In genomic region chr16:16016388-16016964, GRCh38 we compare ENCODE assay signal across 19 cellular contexts.
DNase-seq lines count a peak whose midpoint lies in the region; ATAC-seq, FAIRE-seq and TF ChIP-seq lines count a peak whose summit lies in the region.
"Had no signal": no experiment of that assay in that cellular context is flagged by ENCODE, and none has a peak within 500 bp of the region (broad histone marks: within the 10 kb centered on the region; RNA-seq: fewer than 3 reads in every experiment).

No MANE protein-coding gene starts in this region.

- no peak for TF ChIP-seq RAD21 in GM12878 (IDR thresholded peaks at IDR 0.05; ENCODE audit: insufficient read depth, low read depth, low read length)

- BruUV-seq in GM12878 (replicated peaks; lab: Mats Ljungman, UMichigan), result TSS peak; percentile 6

- in situ Hi-C loops in GM12878 (cut with MboI), result no loop called here

- TF ChIP-seq CTCF in GM12878 (IDR thresholded peaks at IDR 0.05 in 2 of 3, conservative IDR thresholded peaks at IDR 0.05 in 1 of 3; ENCODE audit: control insufficient read depth in 2 of 3, extremely low read depth in 1 of 3, insufficient read depth in 1 of 3, low read depth in 3 of 3, low read length in 3 of 3), result no peak
- TF ChIP-seq CTCF in smooth muscle cell (IDR thresholded peaks at IDR 0.05; ENCODE audit: borderline replicate concordance, insufficient read depth, poor library complexity, severe bottlenecking), result no peak

- TF ChIP-seq POLR2A in GM12878 (IDR thresholded peaks at IDR 0.05; ENCODE audit: low read depth, low read length), result no peak

- CTCF ChIA-PET in CD4-positive, alpha-beta memory T cell (lab: Charles Lee; ENCODE audit: partially characterized antibody), result interaction anchor here (0.7 kb wide), 1 partner anchor 587 kb away, joined by 3 read pairs; no protein-coding TSS in a partner anchor
- CTCF ChIA-PET in GM12878 (lab: Yijun Ruan, JAX), result no interaction called here

- no peak for DNase-seq in activated T-cell treated with anti-CD3 and anti-CD28 coated beads, Interleukin-2, amount 50 U/mL, for 24 hours
- DNase-seq in activated T-cell treated with anti-CD3 and anti-CD28 coated beads for 4 hours (no peak), GM12878 (ENCODE audit: low read depth, low spot score) (no peak), smooth muscle cell (lab: John Stamatoyannopoulos, UW; ENCODE audit: unreplicated experiment) (no peak), NCI-H2107 (lab: John Stamatoyannopoulos, UW) (no peak)
- DNase-seq in CD4-positive, alpha-beta memory T cell, result no peak
- DNase-seq in stimulated activated CD8-positive, alpha-beta memory T cell treated with anti-CD3 and anti-CD28 coated beads, Interleukin-4, amount 100 ng/mL, for 48 hours, result peak; percentile 41
- DNase-seq: amniotic stem cell; CD8-positive, alpha-beta T cell; DMS153; left ventricle myocardium superior; NCI-H526; thyroid gland had no signal

- POLR2A ChIA-PET in CD4-positive, alpha-beta memory T cell (lab: Charles Lee; ENCODE audit: partially characterized antibody), result interaction anchor here (1.3 to 1.5 kb wide), 2 partner anchors 15 to 16 kb away, joined by 3 to 4 read pairs; no protein-coding TSS in a partner anchor
- POLR2A ChIA-PET in GM12878 (lab: Charles Lee), result no interaction called here

- no peaks in the 10 kb centered on the region for H3K9me3 Mint-ChIP-seq in activated T-cell treated with anti-CD3 and anti-CD28 coated beads, Interleukin-2, amount 50 U/mL, for 24 hours
- H3K9me3 Mint-ChIP-seq in CD4-positive, alpha-beta memory T cell, result no peaks in the 10 kb centered on the region
- H3K9me3 Mint-ChIP-seq: CD8-positive, alpha-beta T cell; dendritic cell treated with granulocyte-macrophage colony-stimulating factor and Interleukin-4, amounts not matched to agents 40 ng/mL and 50 ng/mL, for 4 days had no signal

- RAD21 ChIA-PET in GM12878 (lab: Charles Lee; ENCODE audit: unreplicated experiment), result no interaction called here

- no peaks in the 10 kb centered on the region for H3K9me3 ChIP-seq in CD4-positive, alpha-beta memory T cell (ENCODE audit: control insufficient read depth in 1 of 2, low read length in 2 of 2)
- H3K9me3 ChIP-seq in GM12878 (replicated peaks; ENCODE audit: control insufficient read depth, insufficient read depth, low read length) (no peaks in the 10 kb centered on the region), smooth muscle cell (replicated peaks; ENCODE audit: low read depth) (no peaks in the 10 kb centered on the region)
- H3K9me3 ChIP-seq: thyroid gland had no signal

- H2AFZ ChIP-seq in GM12878 (ENCODE audit: control insufficient read depth, low read depth, low read length) (no peak overlapping the region), smooth muscle cell (ENCODE audit: low read depth) (no peak overlapping the region)
- H2AFZ ChIP-seq: hepatocyte had no signal

- no peak for ATAC-seq in GM12878
- ATAC-seq in GM18858 (IDR thresholded peaks at IDR 0.05; ENCODE audit: unreplicated experiment), result no peak
- ATAC-seq: CD8-positive, alpha-beta T cell; left ventricle myocardium superior had no signal

- H3K4me3 ChIP-seq in CD4-positive, alpha-beta memory T cell (ENCODE audit: low read length in 2 of 2), result no peak overlapping the region
- H3K4me3 ChIP-seq in GM12878 (no peak overlapping the region), smooth muscle cell (no peak overlapping the region)
- H3K4me3 ChIP-seq: hepatocyte, thyroid gland had no signal

- H3K36me3 ChIP-seq in CD4-positive, alpha-beta memory T cell (ENCODE audit: insufficient read depth, low read length), result peaks cover 50% of the 10 kb centered on the region
- H3K36me3 ChIP-seq in GM12878 (ENCODE audit: control insufficient read depth in 2 of 2, insufficient read depth in 2 of 2, low read length in 1 of 2) (peaks cover 30 to 34% of the 10 kb centered on the region in 2 experiments), smooth muscle cell (ENCODE audit: low read depth) (no peaks in the 10 kb centered on the region)

- H3K27me3 ChIP-seq in CD4-positive, alpha-beta memory T cell (ENCODE audit: insufficient read depth, low read length), result no peaks in the 10 kb centered on the region
- H3K27me3 ChIP-seq in GM12878 (replicated peaks in 1 of 2; ENCODE audit: control insufficient read depth in 2 of 2, insufficient read depth in 2 of 2, low read length in 1 of 2) (no peaks in the 10 kb centered on the region), smooth muscle cell (ENCODE audit: low read depth) (no peaks in the 10 kb centered on the region)
- H3K27me3 ChIP-seq: hepatocyte, thyroid gland had no signal

- H3K4me1 ChIP-seq in CD4-positive, alpha-beta memory T cell (ENCODE audit: insufficient read depth, low read length), result no peaks in the 10 kb centered on the region
- H3K4me1 ChIP-seq in GM12878 (ENCODE audit: control insufficient read depth, insufficient read depth, low read length) (no peaks in the 10 kb centered on the region), smooth muscle cell (ENCODE audit: low read depth) (no peaks in the 10 kb centered on the region)

- 86% methylated on average over 11 of the region's 11 CpGs for WGBS in GM12878 (ENCODE audit: insufficient coverage, insufficient replicate concordance, low lambda C conversion rate, missing lambda C conversion rate)
- 98% methylated on average over 11 of the region's 11 CpGs for WGBS in smooth muscle cell (ENCODE audit: low lambda C conversion rate)

- H4K20me1 ChIP-seq in GM12878 (ENCODE audit: control insufficient read depth, insufficient read depth) (no peaks in the 10 kb centered on the region), smooth muscle cell (ENCODE audit: low read depth) (no peaks in the 10 kb centered on the region)

- H3K79me2 ChIP-seq in GM12878 (ENCODE audit: control insufficient read depth, insufficient read depth, low read length) (no peaks in the 10 kb centered on the region), smooth muscle cell (ENCODE audit: low read depth) (no peaks in the 10 kb centered on the region)
- H3K79me2 ChIP-seq: hepatocyte had no signal

- H3K4me2 ChIP-seq in GM12878 (ENCODE audit: control insufficient read depth, insufficient read depth), result no peak overlapping the region
- H3K4me2 ChIP-seq in smooth muscle cell, result no peak overlapping the region
- H3K4me2 ChIP-seq: hepatocyte had no signal

- no peak for FAIRE-seq in GM12878 (lab: Jason Lieb, UNC)
- FAIRE-seq: bronchial epithelial cell, G401.6 had no signal

- H3K27ac Mint-ChIP-seq in activated T-cell treated with anti-CD3 and anti-CD28 coated beads, Interleukin-2, amount 50 U/mL, for 24 hours, result peak overlapping the region; percentile 74
- H3K27ac Mint-ChIP-seq in CD4-positive, alpha-beta memory T cell, result peak overlapping the region in 5 of 7 donors; percentile 4 to 72 (median 37)
- H3K27ac Mint-ChIP-seq: CD8-positive, alpha-beta T cell; dendritic cell treated with granulocyte-macrophage colony-stimulating factor and Interleukin-4, amounts not matched to agents 40 ng/mL and 50 ng/mL, for 4 days had no signal

- no peak overlapping the region for H3K9ac ChIP-seq in GM12878 (ENCODE audit: control insufficient read depth, insufficient read depth, low read length)
- H3K9ac ChIP-seq in smooth muscle cell (ENCODE audit: low read depth), result no peak overlapping the region

- H3F3A ChIP-seq in smooth muscle cell (ENCODE audit: low read depth), result no peaks in the 10 kb centered on the region

- no peaks in the 10 kb centered on the region for H3K27me3 Mint-ChIP-seq in activated T-cell treated with anti-CD3 and anti-CD28 coated beads, Interleukin-2, amount 50 U/mL, for 24 hours
- no peaks in the 10 kb centered on the region for H3K27me3 Mint-ChIP-seq in CD4-positive, alpha-beta memory T cell
- H3K27me3 Mint-ChIP-seq: dendritic cell treated with granulocyte-macrophage colony-stimulating factor and Interleukin-4, amounts not matched to agents 40 ng/mL and 50 ng/mL, for 4 days had no signal

- TF ChIP-seq EP300 in GM12878 (IDR thresholded peaks at IDR 0.05; ENCODE audit: borderline replicate concordance in 1 of 2, control insufficient read depth in 1 of 2, low read depth in 2 of 2, low read length in 2 of 2), result no peak

- SMC1A ChIA-PET in GM12878 (lab: Charles Lee; ENCODE audit: uncharacterized antibody, unreplicated experiment), result no interaction called here

- peaks cover 16% of the 10 kb centered on the region for H3K4me1 Mint-ChIP-seq in activated T-cell treated with anti-CD3 and anti-CD28 coated beads, Interleukin-2, amount 50 U/mL, for 24 hours (ENCODE audit: low read depth)
- peaks cover 0 to 12% (median 2%) of the 10 kb centered on the region in 4 donors for H3K4me1 Mint-ChIP-seq in CD4-positive, alpha-beta memory T cell

- H3K36me3 Mint-ChIP-seq in activated T-cell treated with anti-CD3 and anti-CD28 coated beads, Interleukin-2, amount 50 U/mL, for 24 hours (ENCODE audit: low read depth), result peaks cover 97% of the 10 kb centered on the region
- peaks cover 57 to 67% of the 10 kb centered on the region in 2 donors for H3K36me3 Mint-ChIP-seq in CD4-positive, alpha-beta memory T cell

- intact Hi-C loops in CD4-positive, alpha-beta memory T cell (cut with micrococcal nuclease), result no loop called here
- intact Hi-C loops in GM12878 (cut with micrococcal nuclease; ENCODE audit: unreplicated experiment), result no loop called here

- no peak overlapping the region for H3K4me3 Mint-ChIP-seq in activated T-cell treated with anti-CD3 and anti-CD28 coated beads, Interleukin-2, amount 50 U/mL, for 24 hours
- no peak overlapping the region for H3K4me3 Mint-ChIP-seq in CD4-positive, alpha-beta memory T cell
- H3K4me3 Mint-ChIP-seq: CD8-positive, alpha-beta T cell; dendritic cell treated with granulocyte-macrophage colony-stimulating factor and Interleukin-4, amounts not matched to agents 40 ng/mL and 50 ng/mL, for 4 days had no signal

- H3K27ac ChIP-seq in CD4-positive, alpha-beta memory T cell (ENCODE audit: low read depth, low read length), result no peak overlapping the region
- H3K27ac ChIP-seq in GM12878 (ENCODE audit: control insufficient read depth, insufficient read depth) (no peak overlapping the region), smooth muscle cell (ENCODE audit: low read depth) (no peak overlapping the region)
- H3K27ac ChIP-seq: hepatocyte, HL-60 had no signal

TF ChIP-seq in GM12878, 131 proteins besides CTCF, POLR2A, EP300 and RAD21 (continues in another document):
- TF ChIP-seq SMAD5 (IDR thresholded peaks at IDR 0.05; ENCODE audit: low read depth) (no peak), SMC3 (IDR thresholded peaks at IDR 0.05; ENCODE audit: borderline replicate concordance, low read length) (no peak), ASH2L (IDR thresholded peaks at IDR 0.05; ENCODE audit: borderline replicate concordance, low read depth) (no peak), HSF1 (IDR thresholded peaks at IDR 0.05; ENCODE audit: low read depth, low read length) (no peak)
